In genomic region chr16:87894005-87894404, GRCh38 we compare ENCODE assay signal across 14 cellular contexts. TPM values are rescaled to one million over a fixed set of nuclear protein-coding genes. Genes with fewer than 3 reads are reported as not detected.
DNase-seq lines count a peak whose midpoint lies in the region; ATAC-seq and TF ChIP-seq lines count a peak whose summit lies in the region.
"Not testable (repeated sequence)": the region's sequence is repeated elsewhere in the genome, so short reads cannot be mapped to it uniquely, and the experiment has no call there.
"Had no signal": no experiment of that assay in that cellular context is flagged by ENCODE, and none has a peak within 500 bp of the region (broad histone marks: within the 10 kb centered on the region; RNA-seq: fewer than 3 reads in every experiment).

No MANE protein-coding gene starts in this region.

- not testable (repeated sequence) for H3K36me3 Mint-ChIP-seq in activated CD4-positive, alpha-beta T cell treated with anti-CD3 and anti-CD28 coated beads for 36 hours (ENCODE audit: low read depth); osteocyte (ENCODE audit: unreplicated experiment)

- not testable (repeated sequence) for H3K4me3 Mint-ChIP-seq in activated CD4-positive, alpha-beta T cell treated with anti-CD3 and anti-CD28 coated beads for 36 hours; osteocyte (ENCODE audit: unreplicated experiment)

- peaks cover 9 to 20% of the 10 kb centered on the region in 2 donors for H3K4me1 ChIP-seq in ascending aorta
- H3K4me1 ChIP-seq in esophagus muscularis mucosa = peaks cover 6 to 13% (median 7%) of the 10 kb centered on the region in 4 donors
- H3K4me1 ChIP-seq in thoracic aorta (ENCODE audit: control insufficient read depth in 1 of 2, low read depth in 2 of 2) = peaks cover 25 to 58% of the 10 kb centered on the region in 2 donors

- intact Hi-C loops in activated CD4-positive, alpha-beta T cell treated with anti-CD3 and anti-CD28 coated beads for 36 hours (cut with DNase I, micrococcal nuclease) = loop anchor here (2.0 kb wide), 2 partner anchors 15 to 501 kb away; partner anchors contain the start of gene MAP1LC3B (in 1 of the 2)
- intact Hi-C loops in ascending aorta (cut with DNase I); esophagus muscularis mucosa (cut with DNase I); left cardiac atrium (cut with DNase I): not testable (repeated sequence)

- CTCF ChIA-PET in AG04450 (lab: Charles Lee) = interaction anchor here (1.5 kb wide), 1 partner anchor 22 kb away, joined by 7 read pairs; no protein-coding TSS in a partner anchor
- CTCF ChIA-PET in activated CD4-positive, alpha-beta T cell treated with anti-CD3 and anti-CD28 coated beads for 36 hours (lab: Charles Lee) = interaction anchor here (0.7 to 5.5 kb wide), 4 partner anchors 8 to 115 kb away, joined by 3 to 64 read pairs (median 4); no protein-coding TSS in a partner anchor

- H3K27me3 ChIP-seq in AG04450 (ENCODE audit: control insufficient read depth, insufficient read depth, low read length); ascending aorta; esophagus muscularis mucosa; thoracic aorta (replicated peaks; ENCODE audit: insufficient read depth): not testable (repeated sequence)

- 31% methylated on average over 4 of the region's 4 CpGs for WGBS in esophagus muscularis mucosa

- DNase-seq in AG04450 (ENCODE audit: low read depth, low spot score); ascending aorta (ENCODE audit: low spot score in 2 of 2); esophagus muscularis mucosa (ENCODE audit: extremely low spot score); left cardiac atrium; osteocyte (ENCODE audit: extremely low spot score, unreplicated experiment); thoracic aorta (ENCODE audit: low spot score): not testable (repeated sequence)
- DNase-seq in HT1080 (ENCODE audit: low read depth) = peak; percentile 45
- peak; percentile 3 for DNase-seq in activated CD4-positive, alpha-beta T cell treated with anti-CD3 and anti-CD28 coated beads for 36 hours

- H3K27ac ChIP-seq in AG04450 (ENCODE audit: low read depth, low read length) (peak overlapping the region; percentile 11), ascending aorta (peak overlapping the region; percentile 33 to 76), esophagus muscularis mucosa (replicated peaks in 1 of 4) (peak overlapping the region; percentile 34 to 63 (median 48)), thoracic aorta (peak overlapping the region; percentile 63 to 68)

- not testable (repeated sequence) for H3K9me3 Mint-ChIP-seq in activated CD4-positive, alpha-beta T cell treated with anti-CD3 and anti-CD28 coated beads for 36 hours (ENCODE audit: low read depth); osteocyte (ENCODE audit: unreplicated experiment)

- not testable (repeated sequence) for H3K36me3 ChIP-seq in ascending aorta, esophagus muscularis mucosa, thoracic aorta

- peaks cover 57% of the 10 kb centered on the region for H3K4me1 Mint-ChIP-seq in activated CD4-positive, alpha-beta T cell treated with anti-CD3 and anti-CD28 coated beads for 36 hours
- H3K4me1 Mint-ChIP-seq in osteocyte (ENCODE audit: unreplicated experiment) = peaks cover 19% of the 10 kb centered on the region

- H3K27ac Mint-ChIP-seq in activated CD4-positive, alpha-beta T cell treated with anti-CD3 and anti-CD28 coated beads for 36 hours = peak overlapping the region; percentile 14
- H3K27ac Mint-ChIP-seq in osteocyte (ENCODE audit: unreplicated experiment) = peak overlapping the region; percentile 66

- TF ChIP-seq EP300 in esophagus muscularis mucosa (IDR thresholded peaks at IDR 0.05) = not testable (repeated sequence)

- ATAC-seq in activated CD4-positive, alpha-beta T cell treated with anti-CD3 and anti-CD28 coated beads for 36 hours = not testable (repeated sequence)
- ATAC-seq in left cardiac atrium (peak; percentile 83 to 94), thoracic aorta (ENCODE audit: insufficient number of reproducible peaks, low FRiP score, low read depth) (peak; percentile 83)

- not testable (repeated sequence) for TF ChIP-seq POLR2A in esophagus muscularis mucosa (IDR thresholded peaks at IDR 0.05; ENCODE audit: low read depth)

- not testable (repeated sequence) for H3K4me3 ChIP-seq in AG04450 (ENCODE audit: low read depth, low read length); ascending aorta; esophagus muscularis mucosa; thoracic aorta

- H3K27me3 Mint-ChIP-seq in activated CD4-positive, alpha-beta T cell treated with anti-CD3 and anti-CD28 coated beads for 36 hours; osteocyte (ENCODE audit: unreplicated experiment): not testable (repeated sequence)

- not testable (repeated sequence) for H3K9me3 ChIP-seq in AG04450 (ENCODE audit: control insufficient read depth, insufficient read depth, low read length); ascending aorta; esophagus muscularis mucosa; thoracic aorta

- POLR2A ChIA-PET in AG04450 (lab: Yijun Ruan, JAX) = interaction anchor here (0.7 kb wide), 1 partner anchor 87 kb away, joined by 4 read pairs; no protein-coding TSS in a partner anchor
- POLR2A ChIA-PET in activated CD4-positive, alpha-beta T cell treated with anti-CD3 and anti-CD28 coated beads for 36 hours (lab: Charles Lee) = interaction anchor here (0.7 kb wide), 1 partner anchor 1204 kb away, joined by 4 read pairs; no protein-coding TSS in a partner anchor

- TF ChIP-seq CTCF in AG04450 (IDR thresholded peaks at IDR 0.05; ENCODE audit: low read depth, low read length); ascending aorta (IDR thresholded peaks at IDR 0.05); esophagus muscularis mucosa (IDR thresholded peaks at IDR 0.05); osteocyte (IDR thresholded peaks at IDR 0.05); thoracic aorta (IDR thresholded peaks at IDR 0.05): not testable (repeated sequence)

RNA-seq across cellular contexts. Expression of gene SLC7A5, which starts 24.7 kb away (rescaled TPM):
- polyA plus RNA-seq in AG04450 (2011; rRNA removed) = 17.9 and 29.3 TPM in 2 replicates
- 19.7 and 23.8 TPM in 2 replicates for polyA minus RNA-seq in AG04450 (2011; rRNA and poly(A)+ RNA removed)
- 112 and 136 TPM in 2 replicates for total RNA-seq in HT1080 (2014; rRNA removed; shearing (Covaris generic))
- polyA plus RNA-seq in HT1080 (2015; cell fraction: cytosol; rRNA removed) = 426 and 431 TPM in 2 replicates
- polyA plus RNA-seq in HT1080 (2015; cell fraction: nucleus; rRNA removed) = 291 and 304 TPM in 2 replicates
- 100 to 1,000 TPM; 337 to 354 TPM for total RNA-seq in activated CD4-positive, alpha-beta T cell treated with anti-CD3 and anti-CD28 coated beads for 36 hours
- total RNA-seq in ascending aorta (7.6 TPM), esophagus muscularis mucosa (10 to 100 TPM in 1 of 4 donors, 1 to 10 TPM in 3; 3.3 to 17.7 (median 4.3) TPM), left cardiac atrium (10 to 100 TPM in 1 of 2 donors, 1 to 10 TPM in 1; 8.4 to 18.4 TPM), osteocyte (127 and 133 TPM in 2 replicates), thoracic aorta (10 to 100 TPM in 1 of 2 donors, 1 to 10 TPM in 1; 2.7 to 33.7 TPM)

RNA-seq across cellular contexts. Expression of gene CA5A, which starts 42.3 kb away (rescaled TPM):
- polyA plus RNA-seq in AG04450 (2011; rRNA removed) = not detected in 2 replicates
- polyA minus RNA-seq in AG04450 (2011; rRNA and poly(A)+ RNA removed) = not detected in 2 replicates
- not detected in 2 replicates for total RNA-seq in HT1080 (2014; rRNA removed; shearing (Covaris generic))
- not detected in 2 replicates for polyA plus RNA-seq in HT1080 (2015; cell fraction: cytosol; rRNA removed)
- not detected in 2 replicates for polyA plus RNA-seq in HT1080 (2015; cell fraction: nucleus; rRNA removed)
- not detected for total RNA-seq in activated CD4-positive, alpha-beta T cell treated with anti-CD3 and anti-CD28 coated beads for 36 hours
- not detected for total RNA-seq in ascending aorta
- total RNA-seq in esophagus muscularis mucosa = not detected
- not detected for total RNA-seq in left cardiac atrium
- total RNA-seq in osteocyte = not detected in 2 replicates
- not detected for total RNA-seq in thoracic aorta
- total RNA-seq: A673; mesothelial cell of epicardium; naive thymus-derived CD4-positive, alpha-beta T cell; posterior vena cava; urinary bladder had no signal
- polyA plus RNA-seq: IgD-negative memory B cell; naive thymus-derived CD4-positive, alpha-beta T cell; urinary bladder had no signal

RNA-seq across cellular contexts. Expression of gene BANP, which starts 57.2 kb away (rescaled TPM):
- polyA plus RNA-seq in AG04450 (2011; rRNA removed) = 18.5 and 18.6 TPM in 2 replicates
- 31.2 and 37.4 TPM in 2 replicates for polyA minus RNA-seq in AG04450 (2011; rRNA and poly(A)+ RNA removed)
- total RNA-seq in HT1080 (2014; rRNA removed; shearing (Covaris generic)) = 21.5 and 24.9 TPM in 2 replicates
- 13.5 and 16.0 TPM in 2 replicates for polyA plus RNA-seq in HT1080 (2015; cell fraction: cytosol; rRNA removed)
- polyA plus RNA-seq in HT1080 (2015; cell fraction: nucleus; rRNA removed) = 26.8 and 28.9 TPM in 2 replicates
- 10 to 100 TPM; 35.2 to 36.1 TPM for total RNA-seq in activated CD4-positive, alpha-beta T cell treated with anti-CD3 and anti-CD28 coated beads for 36 hours
- total RNA-seq in ascending aorta (23.4 TPM), esophagus muscularis mucosa (10 to 100 TPM; 18.9 to 33.6 (median 28.2) TPM), left cardiac atrium (10 to 100 TPM; 13.9 to 16.7 TPM), osteocyte (19.5 and 20.5 TPM in 2 replicates), thoracic aorta (10 to 100 TPM; 18.6 to 21.8 TPM)

Comparison
In these comparisons a context has a peak if more than half of its experiments do, and no peak if none do; other contexts are left out.
1. H3K27ac ChIP-seq: peak in every context shown above with its lines; median percentile 66 in thoracic aorta; 54 in ascending aorta; 48 in esophagus muscularis mucosa; 11 in AG04450.